34 cellular contexts compared by ENCODE assay signal in the genomic region with DNA sequence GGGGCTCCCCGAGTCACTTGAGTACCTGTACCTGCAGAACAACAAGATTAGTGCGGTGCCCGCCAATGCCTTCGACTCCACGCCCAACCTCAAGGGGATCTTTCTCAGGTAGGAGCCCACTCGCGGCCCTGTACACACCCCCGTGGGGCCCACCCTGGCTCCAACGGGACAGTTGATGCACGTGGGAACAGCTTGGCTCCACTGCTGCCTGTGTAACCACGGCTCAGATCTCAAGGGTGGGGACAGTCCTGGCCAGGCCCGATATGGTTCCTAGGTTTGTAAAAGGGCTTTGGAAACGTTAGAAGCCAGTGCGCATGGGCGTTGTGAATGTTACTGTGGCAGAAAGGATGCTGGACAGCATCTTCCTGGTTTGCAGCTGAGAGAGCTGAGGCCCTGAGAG. TPM values are rescaled to one million over a fixed set of nuclear protein-coding genes. Genes with fewer than 3 reads are reported as not detected.
DNase-seq lines count a peak whose midpoint lies in the region; ATAC-seq, FAIRE-seq and TF ChIP-seq lines count a peak whose summit lies in the region.
"Had no signal": no experiment of that assay in that cellular context is flagged by ENCODE, and none has a peak within 500 bp of the region (broad histone marks: within the 10 kb centered on the region; RNA-seq: fewer than 3 reads in every experiment).

No MANE protein-coding gene starts in this region.

- H2BK20ac ChIP-seq in H1 (ENCODE audit: low read length): no peak overlapping the region

- ATAC-seq in right cardiac atrium (no peak), psoas muscle (no peak), HG03378 (IDR thresholded peaks at IDR 0.05; ENCODE audit: unreplicated experiment) (no peak), GM21390 (IDR thresholded peaks at IDR 0.05; ENCODE audit: unreplicated experiment) (no peak), GM19395 (IDR thresholded peaks at IDR 0.05; ENCODE audit: unreplicated experiment) (no peak)
- ATAC-seq: A549, Panc1, SK-N-SH treated with all-trans-retinoic acid at 6 μM for 48 hours had no signal

- no peaks in the 10 kb centered on the region for H3K9me3 ChIP-seq in right cardiac atrium (ENCODE audit: control insufficient read depth, low read length)
- H3K9me3 ChIP-seq in left ventricle myocardium inferior (replicated peaks): no peaks in the 10 kb centered on the region
- H3K9me3 ChIP-seq in H1 (ENCODE audit: insufficient read depth in 2 of 2, low read depth in 1 of 2, low read length in 1 of 2): no peaks in the 10 kb centered on the region
- H3K9me3 ChIP-seq in psoas muscle: no peaks in the 10 kb centered on the region
- H3K9me3 ChIP-seq: A549; BLaER1 treated with 17β-estradiol and CSF1 and Interleukin-3, amounts not matched to agents 10 nM and 100 nM; SJCRH30 had no signal

- H2BK12ac ChIP-seq in H1 (ENCODE audit: low read depth, low read length): no peak overlapping the region

- no peak overlapping the region for H3K4ac ChIP-seq in H1 (replicated peaks; ENCODE audit: insufficient read length, low read depth, low read length)

- H3K14ac ChIP-seq in H1 (ENCODE audit: insufficient read length): no peak overlapping the region

- H3K56ac ChIP-seq in H1 (replicated peaks; ENCODE audit: insufficient read length, low read depth, low read length): no peak overlapping the region

- H3K79me1 ChIP-seq in H1 (ENCODE audit: low read depth, low read length): no peaks in the 10 kb centered on the region

- no peak overlapping the region for H3K9ac ChIP-seq in H1 (replicated peaks in 1 of 4; ENCODE audit: extremely low read depth in 1 of 4, low read depth in 3 of 4, low read length in 3 of 4)
- H3K9ac ChIP-seq: BLaER1 treated with 17β-estradiol and CSF1 and Interleukin-3, amounts not matched to agents 10 nM and 100 nM; KMS-11 had no signal

- H3K27me3 ChIP-seq in right cardiac atrium (ENCODE audit: control insufficient read depth, insufficient read depth): no peaks in the 10 kb centered on the region
- no peaks in the 10 kb centered on the region for H3K27me3 ChIP-seq in left ventricle myocardium inferior (ENCODE audit: low read depth)
- no peaks in the 10 kb centered on the region; a peak in 1 of 7 replicates for H3K27me3 ChIP-seq in H1 (replicated peaks in 1 of 4; ENCODE audit: control insufficient read depth in 3 of 4, extremely low read depth in 1 of 4, insufficient read depth in 3 of 4, low read length in 3 of 4)
- H3K27me3 ChIP-seq in psoas muscle (ENCODE audit: insufficient read depth in 3 of 3, low read length in 2 of 3): no peaks in the 10 kb centered on the region
- H3K27me3 ChIP-seq: BLaER1 treated with 17β-estradiol and CSF1 and Interleukin-3, amounts not matched to agents 10 nM and 100 nM; SJCRH30 had no signal

- H2AK5ac ChIP-seq in H1 (ENCODE audit: low read depth, low read length): no peak overlapping the region

- no peak overlapping the region for H2BK5ac ChIP-seq in H1 (ENCODE audit: low read depth, low read length)

- TF ChIP-seq POLR2A in H1 (IDR thresholded peaks at IDR 0.05; ENCODE audit: control extremely low read depth in 1 of 2, low read depth in 2 of 2, low read length in 2 of 2): no peak

- no peak overlapping the region for H3K4me2 ChIP-seq in H1 (ENCODE audit: insufficient read depth in 1 of 2, low read depth in 2 of 2, low read length in 2 of 2)
- H3K4me2 ChIP-seq: A549; BLaER1 treated with 17β-estradiol and CSF1 and Interleukin-3, amounts not matched to agents 10 nM and 100 nM; GM23338; KMS-11 had no signal

- DNase-seq in right cardiac atrium (peak; percentile 4 to 54 (median 37)), left ventricle myocardium inferior (no peak), H1 (ENCODE audit: low read depth in 1 of 2, low spot score in 2 of 2) (no peak), psoas muscle (peak; percentile 7 to 36)
- DNase-seq: AML-193; CD4-positive, alpha-beta T cell; DMS53; HCEC 1CT; IMR-90; MM.1S; NCI-H1048; NCI-H1417; NCI-H1694 treated with DMSO at 0.1 percent for 48 hours; NCI-H2081; NCI-H2171; NCI-H226; NCI-H510A; NCI-H69; SJCRH30 had no signal

- peak overlapping the region; percentile 79; the same call in 1 of the 2 replicates for H4K8ac ChIP-seq in H1 (ENCODE audit: extremely low read depth, insufficient read depth, low read length)

- H3K36me3 ChIP-seq in left ventricle myocardium inferior: no peaks in the 10 kb centered on the region
- H3K36me3 ChIP-seq in H1 (ENCODE audit: control insufficient read depth in 2 of 4, insufficient read depth in 4 of 4, low read length in 3 of 4): no peaks in the 10 kb centered on the region
- H3K36me3 ChIP-seq in psoas muscle (ENCODE audit: insufficient read depth in 1 of 2, low read depth in 1 of 2): no peaks in the 10 kb centered on the region
- H3K36me3 ChIP-seq: BLaER1 treated with 17β-estradiol and CSF1 and Interleukin-3, amounts not matched to agents 10 nM and 100 nM; SJCRH30 had no signal

- peaks cover 0 to 2% of the 10 kb centered on the region in 2 experiments for H4K20me1 ChIP-seq in H1 (replicated peaks in 1 of 2; ENCODE audit: control insufficient read depth in 1 of 2, insufficient read depth in 2 of 2, low read length in 2 of 2)

- intact Hi-C loops in right cardiac atrium (cut with DNase I): no loop called here
- intact Hi-C loops in left ventricle myocardium inferior (cut with micrococcal nuclease): no loop called here
- intact Hi-C loops in psoas muscle (cut with DNase I): no loop called here

- H2BK120ac ChIP-seq in H1 (replicated peaks; ENCODE audit: low read depth, low read length): no peak overlapping the region

- FAIRE-seq in H1 (lab: Jason Lieb, UNC): no peak
- FAIRE-seq: A549, D721Med, GM18507 had no signal

- no peaks in the 10 kb centered on the region for H3K79me2 ChIP-seq in H1 (ENCODE audit: control insufficient read depth in 1 of 2, insufficient read depth in 2 of 2, low read length in 2 of 2)

- H3K27ac ChIP-seq in right cardiac atrium (ENCODE audit: low read length) (no peak overlapping the region), left ventricle myocardium inferior (replicated peaks) (no peak overlapping the region), H1 (ENCODE audit: low read depth, low read length) (no peak overlapping the region), psoas muscle (no peak overlapping the region)
- H3K27ac ChIP-seq: A549; BLaER1 treated with 17β-estradiol and CSF1 and Interleukin-3, amounts not matched to agents 10 nM and 100 nM; KMS-11; RWPE1; SJCRH30 had no signal

- TF ChIP-seq RAD21 in H1 (IDR thresholded peaks at IDR 0.05 in 1 of 2, conservative IDR thresholded peaks at IDR 0.05 in 1 of 2; ENCODE audit: low read depth in 2 of 2, low read length in 2 of 2): no peak

- 0 out of 2 replicates have a peak, but pooled peaks cover 2% of the 10 kb centered on the region for H3K23me2 ChIP-seq in H1 (ENCODE audit: low read depth, low read length)

- H3K4me1 ChIP-seq in right cardiac atrium (ENCODE audit: control insufficient read depth, insufficient read depth, low read length) (no peaks in the 10 kb centered on the region), left ventricle myocardium inferior (peaks cover 2% of the 10 kb centered on the region), H1 (replicated peaks in 1 of 4; ENCODE audit: control insufficient read depth in 3 of 4, insufficient read depth in 4 of 4, low read length in 3 of 4) (peaks cover 0 to 18% (median 9%) of the 10 kb centered on the region in 4 experiments; a peak in 6 of 7 replicates), psoas muscle (no peaks in the 10 kb centered on the region)
- H3K4me1 ChIP-seq: SJCRH30 had no signal

- H3K4me3 ChIP-seq in right cardiac atrium (ENCODE audit: low read length) (no peak overlapping the region), left ventricle myocardium inferior (no peak overlapping the region), H1 (ENCODE audit: extremely low read depth in 1 of 4, insufficient read depth in 2 of 4, low read depth in 3 of 4, low read length in 4 of 4) (no peak overlapping the region), psoas muscle (no peak overlapping the region)
- H3K4me3 ChIP-seq: A549; BLaER1 treated with 17β-estradiol and CSF1 and Interleukin-3, amounts not matched to agents 10 nM and 100 nM; GM23338; SJCRH30 had no signal

- no peak overlapping the region; the same call in 1 of the 2 replicates for H3K18ac ChIP-seq in H1 (ENCODE audit: extremely low read depth, low read length)

- 86% methylated on average over 15 of the region's 15 CpGs for WGBS in right cardiac atrium
- whole genome bisulfite sequencing in H1 (ENCODE audit: extremely low coverage in 1 of 2, insufficient coverage in 1 of 2, insufficient read length in 1 of 2, insufficient replicate concordance in 2 of 2, low coverage in 1 of 2, low lambda C conversion rate in 2 of 2, missing lambda C conversion rate in 1 of 2), 2 experiments: 90% methylated on average over 15 of the region's 15 CpGs; no CpG with 5 or more reads in 1 of the 2 experiments
- 80 to 87% (median 80%) methylated on average over 15 of the region's 15 CpGs for WGBS in psoas muscle, 3 donors

- POLR2A ChIA-PET in H1 (lab: Charles Lee; ENCODE audit: partially characterized antibody): no interaction called here

- no peak overlapping the region for H2BK15ac ChIP-seq in H1 (ENCODE audit: low read length)

- H2AFZ ChIP-seq in H1 (ENCODE audit: low read length): no peak overlapping the region
- H2AFZ ChIP-seq: GM23338 had no signal

- CTCF ChIA-PET in H1 (lab: Charles Lee; ENCODE audit: partially characterized antibody): interaction anchor here (1.0 to 3.5 kb wide), 5 partner anchors 11 to 101 kb away, joined by 3 to 14 read pairs (median 4); no protein-coding TSS in a partner anchor

- H4K5ac ChIP-seq in H1 (ENCODE audit: insufficient read length, low read depth, low read length): no peak overlapping the region

- H4K91ac ChIP-seq in H1 (replicated peaks; ENCODE audit: insufficient read length, low read length): no peak overlapping the region

- no peak for TF ChIP-seq EP300 in H1 (IDR thresholded peaks at IDR 0.05; ENCODE audit: borderline replicate concordance in 1 of 2, low read depth in 2 of 2, low read length in 2 of 2)

- no peak overlapping the region for H3K23ac ChIP-seq in H1 (ENCODE audit: insufficient read length)

- TF ChIP-seq CTCF in left ventricle myocardium inferior (IDR thresholded peaks at IDR 0.05; ENCODE audit: borderline replicate concordance): no peak
- TF ChIP-seq CTCF in H1 (IDR thresholded peaks at IDR 0.05; ENCODE audit: control extremely low read depth in 1 of 3, insufficient read depth in 1 of 3, low read depth in 1 of 3, low read length in 3 of 3): no peak
- no peak for TF ChIP-seq CTCF in psoas muscle (IDR thresholded peaks at IDR 0.05)

RNA-seq across cellular contexts. Expression of a gene that starts 18.8 kb away (rescaled TPM):
- total RNA-seq in right cardiac atrium (10 to 100 TPM; 36.5 to 62.4 (median 48.9) TPM), left ventricle myocardium inferior (22.9 TPM), psoas muscle (10 to 100 TPM in 1 of 4 donors, 1 to 10 TPM in 3; 7.2 to 27.1 (median 8.4) TPM)
- polyA plus RNA-seq in right cardiac atrium (40.7 TPM), H1 (2011; rRNA removed) (0.17 and 0.63 TPM in 2 replicates), psoas muscle (1 to 10 TPM; 3.0 to 5.6 (median 4.7) TPM)
- total RNA-seq in H1 (2021; fragmentation: NEBNext Ultra II Directional; extraction: Animal tissue kit (Norgen Biotek cat#: 25700)): 0.11 and 0.17 TPM in 2 replicates
- polyA plus RNA-seq in H1 (2011; cell fraction: cytosol; rRNA removed): 0.50 TPM
- 0.91 TPM for polyA plus RNA-seq in H1 (2011; cell fraction: nucleus; rRNA removed)
- polyA plus RNA-seq in H1 (2012, experiment 1 of 2): 0.17 to 0.42 TPM (median 0.31 TPM) in 4 replicates
- 0.22 TPM for polyA plus RNA-seq in H1 (2012, experiment 2 of 2)
- polyA plus RNA-seq in H1 (2013, experiment 1 of 2): 0.14 TPM
- polyA plus RNA-seq in H1 (2013, experiment 2 of 2): 0.22 TPM
- polyA minus RNA-seq in H1 (2011; rRNA and poly(A)+ RNA removed): 0.28 and 0.39 TPM in 2 replicates
- polyA minus RNA-seq in H1 (2011; cell fraction: cytosol; rRNA and poly(A)+ RNA removed): 1.8 TPM
- 0.30 TPM for polyA minus RNA-seq in H1 (2011; cell fraction: nucleus; rRNA and poly(A)+ RNA removed)
- total RNA-seq: CD4-positive, alpha-beta T cell; Daoy; G401; OCI-LY7 had no signal

Comparison
In these comparisons a context has a peak if more than half of its experiments do, and no peak if none do; other contexts are left out.
1. DNase-seq: peak in right cardiac atrium (3 of 3) and psoas muscle (2 of 2); none in left ventricle myocardium inferior (single experiment) and H1 (0 of 2).